In the genomic region with DNA sequence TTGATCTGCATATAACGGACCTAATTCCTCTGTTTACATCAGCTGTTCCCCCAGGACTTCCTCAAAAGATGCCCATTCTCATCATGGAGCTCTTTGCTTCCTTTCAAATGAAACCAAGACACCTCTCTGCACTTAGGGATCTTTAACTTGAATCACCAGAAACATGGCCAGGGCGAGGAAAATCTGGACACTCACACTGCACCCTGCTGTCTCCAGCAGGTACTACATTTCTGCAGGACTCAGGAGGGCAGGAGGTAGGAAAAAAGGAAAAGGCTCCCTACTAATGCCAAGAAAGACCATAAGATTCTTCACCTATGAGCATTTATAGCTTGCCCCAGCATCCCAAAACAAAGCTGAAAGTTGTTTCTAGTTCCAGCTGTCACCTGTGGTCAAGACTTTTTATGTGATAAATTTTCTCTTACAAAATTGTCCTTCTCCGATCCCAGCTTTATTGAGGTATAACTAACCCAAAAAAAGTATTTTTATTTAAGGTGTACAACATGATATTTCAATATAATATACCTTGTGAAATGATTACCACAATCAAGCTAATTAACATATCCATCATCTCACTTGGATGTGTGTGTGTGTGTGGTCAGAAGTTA, we compare ENCODE assay signal across 8 cellular contexts.
DNase-seq lines count a peak whose midpoint lies in the region; ATAC-seq and TF ChIP-seq lines count a peak whose summit lies in the region.

No MANE protein-coding gene starts in this region.

- DNase-seq in AG10803 (ENCODE audit: low read depth) (peak; percentile 56), NT2/D1 (ENCODE audit: low read depth, low spot score) (peak; percentile 39), islet precursor cell (peak; percentile 76), amniotic stem cell (lab: John Stamatoyannopoulos, UW) (no peak)
- peak in 2 of 3 donors; percentile 8 to 10 for DNase-seq in stimulated activated CD4-positive, alpha-beta T cell treated with anti-CD3 and anti-CD28 coated beads, TNF-alpha, amount 100 ng/mL, for 48 hours (ENCODE audit: low read depth in 3 of 3)

- H3K4me3 Mint-ChIP-seq in brain: no peak overlapping the region

- ATAC-seq in GM19023 (IDR thresholded peaks at IDR 0.05; ENCODE audit: unreplicated experiment): no peak

- H3K4me1 ChIP-seq in NT2/D1 (ENCODE audit: insufficient read depth, insufficient read length): peaks cover 6% of the 10 kb centered on the region

- no peak overlapping the region for H3K4me3 ChIP-seq in AG10803 (ENCODE audit: low read length)
- H3K4me3 ChIP-seq in NT2/D1 (ENCODE audit: insufficient read length, low read depth): no peak overlapping the region

- peaks cover 2 to 14% (median 9%) of the 10 kb centered on the region in 5 experiments for H3K9me3 Mint-ChIP-seq in brain

- peaks cover 18% of the 10 kb centered on the region for H3K27me3 Mint-ChIP-seq in brain

- H3K9ac ChIP-seq in NT2/D1 (ENCODE audit: insufficient read length, low read depth): no peak overlapping the region

- H3K27me3 ChIP-seq in NT2/D1 (ENCODE audit: insufficient read depth, insufficient read length): no peaks in the 10 kb centered on the region

- no peaks in the 10 kb centered on the region for H3K9me3 ChIP-seq in NT2/D1 (ENCODE audit: insufficient read depth, low read length)

- no peaks in the 10 kb centered on the region for H3K36me3 ChIP-seq in NT2/D1 (ENCODE audit: insufficient read depth, insufficient read length, low read length)

- peaks cover 15% of the 10 kb centered on the region for H3K36me3 Mint-ChIP-seq in brain

- no peak overlapping the region for H3K27ac Mint-ChIP-seq in brain

- TF ChIP-seq CTCF in AG10803 (conservative IDR thresholded peaks at IDR 0.05; ENCODE audit: low read length): peak; percentile 92
- peak; percentile 77 for TF ChIP-seq CTCF in GM12874 (IDR thresholded peaks at IDR 0.05; ENCODE audit: insufficient read depth, low read depth, low read length)
- TF ChIP-seq CTCF in brain (conservative IDR thresholded peaks at IDR 0.05): peak; percentile 60 to 65

- H3K4me1 Mint-ChIP-seq in brain: peaks cover 12% of the 10 kb centered on the region
